Comparison of ENCODE assay signal across 25 cellular contexts in the genomic region with DNA sequence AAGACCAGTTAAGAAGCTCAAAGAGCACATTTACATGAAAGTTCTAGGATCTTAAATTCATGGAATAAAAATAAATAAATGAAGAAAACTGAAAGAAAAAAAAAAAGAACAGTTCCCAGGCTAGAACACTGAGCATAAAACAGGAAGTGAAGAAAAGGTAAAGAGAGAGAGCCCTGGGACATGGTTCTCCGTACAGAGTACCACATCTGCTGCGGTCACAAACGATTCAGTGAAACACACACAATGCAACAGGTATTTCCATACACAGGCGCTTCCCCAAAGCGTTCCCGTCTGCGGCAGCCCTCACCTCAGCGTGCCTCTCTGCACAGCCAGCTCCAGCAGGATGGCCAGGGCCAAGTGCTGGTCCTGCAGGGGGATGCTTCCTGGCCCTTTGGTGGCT. TPM values are rescaled to one million over a fixed set of nuclear protein-coding genes. Genes with fewer than 3 reads are reported as not detected.
DNase-seq lines count a peak whose midpoint lies in the region; ATAC-seq, FAIRE-seq and TF ChIP-seq lines count a peak whose summit lies in the region.
"Had no signal": no experiment of that assay in that cellular context is flagged by ENCODE, and none has a peak within 500 bp of the region (broad histone marks: within the 10 kb centered on the region; RNA-seq: fewer than 3 reads in every experiment).

No MANE protein-coding gene starts in this region.

- POLR2A ChIA-PET in GM12878 (lab: Charles Lee): no interaction called here

- no peak for TF ChIP-seq CTCF in GM23338 (conservative IDR thresholded peaks at IDR 0.05; ENCODE audit: low read depth in 2 of 2)
- no peak for TF ChIP-seq CTCF in GM12878 (IDR thresholded peaks at IDR 0.05 in 2 of 3, conservative IDR thresholded peaks at IDR 0.05 in 1 of 3; ENCODE audit: control insufficient read depth in 2 of 3, extremely low read depth in 1 of 3, insufficient read depth in 1 of 3, low read depth in 3 of 3, low read length in 3 of 3)
- no peak for TF ChIP-seq CTCF in nephron progenitor cell (IDR thresholded peaks at IDR 0.05)

- no peak for FAIRE-seq in GM12878 (lab: Jason Lieb, UNC)
- FAIRE-seq: A549, G401.6, GM18507 had no signal

- ATAC-seq in GM23338 (no peak), GM12878 (peak; percentile 70), Right ventricle myocardium superior (ENCODE audit: poor library complexity) (no peak), GM21381 (IDR thresholded peaks at IDR 0.05; ENCODE audit: unreplicated experiment) (no peak)
- ATAC-seq in stimulated activated naive CD8-positive, alpha-beta T cell treated with anti-CD3 and anti-CD28 coated beads, Interleukin-15, Interleukin-2, amounts not matched to agents 100 U/mL and 50 U/mL, for 24 hours: no peak
- ATAC-seq: A549, HCT116 had no signal

- H3K79me2 ChIP-seq in GM23338 (replicated peaks; ENCODE audit: insufficient read depth) (peaks cover 11% of the 10 kb centered on the region), Karpas-422 (ENCODE audit: low read length) (peaks cover 17% of the 10 kb centered on the region), GM12878 (ENCODE audit: control insufficient read depth, insufficient read depth, low read length) (no peaks in the 10 kb centered on the region)

- H3K27ac ChIP-seq in GM23338 (ENCODE audit: low read depth): no peak overlapping the region
- no peak overlapping the region for H3K27ac ChIP-seq in Karpas-422 (ENCODE audit: low read length)
- H3K27ac ChIP-seq in GM12878 (ENCODE audit: control insufficient read depth, insufficient read depth): no peak overlapping the region
- H3K27ac ChIP-seq: A549; BLaER1 treated with 17β-estradiol and CSF1 and Interleukin-3, amounts not matched to agents 10 nM and 100 nM; GM23248 had no signal

- no peaks in the 10 kb centered on the region for H3K9me2 ChIP-seq in GM23338 (ENCODE audit: insufficient read depth)
- no peaks in the 10 kb centered on the region for H3K9me2 ChIP-seq in Karpas-422 (replicated peaks; ENCODE audit: insufficient read depth, low read length)

- H3K4me3 Mint-ChIP-seq in GM23338: no peak overlapping the region
- no peak overlapping the region for H3K4me3 Mint-ChIP-seq in nephron progenitor cell
- H3K4me3 Mint-ChIP-seq: CD14-positive monocyte; CD4-positive, alpha-beta T cell; H9; HFFc6 had no signal

- H2AFZ ChIP-seq in GM23338 (no peak overlapping the region), Karpas-422 (ENCODE audit: low read length) (no peak overlapping the region), GM12878 (ENCODE audit: control insufficient read depth, low read depth, low read length) (no peak overlapping the region)
- H2AFZ ChIP-seq: GM23248 had no signal

- peak in 1 of 2 experiments; percentile 32; a peak in 1 of 4 replicates for TF ChIP-seq EP300 in GM12878 (IDR thresholded peaks at IDR 0.05; ENCODE audit: borderline replicate concordance in 1 of 2, control insufficient read depth in 1 of 2, low read depth in 2 of 2, low read length in 2 of 2)

- in situ Hi-C loops in GM12878 (cut with MboI): no loop called here

- peaks cover 16% of the 10 kb centered on the region; the same call in 1 of the 2 replicates for H3K36me3 ChIP-seq in GM23338 (ENCODE audit: insufficient read depth)
- peaks cover 3% of the 10 kb centered on the region for H3K36me3 ChIP-seq in Karpas-422 (ENCODE audit: insufficient read depth, low read length)
- peaks cover 8 to 22% of the 10 kb centered on the region in 2 experiments for H3K36me3 ChIP-seq in GM12878 (ENCODE audit: control insufficient read depth in 2 of 2, insufficient read depth in 2 of 2, low read length in 1 of 2)

- H3K4me1 Mint-ChIP-seq in GM23338 (peaks cover 16% of the 10 kb centered on the region; the same call in 2 of the 3 replicates), nephron progenitor cell (peaks cover 50% of the 10 kb centered on the region)
- H3K4me1 Mint-ChIP-seq: CD14-positive monocyte had no signal

- TF ChIP-seq POLR2A in GM12878 (IDR thresholded peaks at IDR 0.05; ENCODE audit: low read depth, low read length) (no peak), erythroblast (IDR thresholded peaks at IDR 0.05; ENCODE audit: low read length) (no peak)

- BruUV-seq in GM12878 (replicated peaks; lab: Mats Ljungman, UMichigan): no TSS peak

- whole genome bisulfite sequencing in GM12878 (ENCODE audit: insufficient coverage, insufficient replicate concordance, low lambda C conversion rate, missing lambda C conversion rate): 90% methylated on average over 8 of the region's 8 CpGs

- H3K27me3 Mint-ChIP-seq in GM23338 (ENCODE audit: insufficient read depth, low read depth, poor library complexity) (peaks cover 6% of the 10 kb centered on the region), nephron progenitor cell (ENCODE audit: low read depth, poor library complexity) (no peaks in the 10 kb centered on the region)
- H3K27me3 Mint-ChIP-seq: CD4-positive, alpha-beta T cell had no signal

- H3K9me3 Mint-ChIP-seq in GM23338: no peaks in the 10 kb centered on the region
- no peaks in the 10 kb centered on the region for H3K9me3 Mint-ChIP-seq in nephron progenitor cell
- H3K9me3 Mint-ChIP-seq: CD4-positive, alpha-beta T cell; H9; HFFc6 had no signal

- RAD21 ChIA-PET in GM12878 (lab: Charles Lee; ENCODE audit: unreplicated experiment): no interaction called here

- CTCF ChIA-PET in GM12878 (lab: Yijun Ruan, JAX): no interaction called here

- no peak for DNase-seq in GM23338 (ENCODE audit: low spot score)
- DNase-seq in Karpas-422: peak; percentile 23
- DNase-seq in GM12878 (ENCODE audit: low read depth, low spot score): no peak
- no peak for DNase-seq in nephron progenitor cell
- no peak for DNase-seq in stimulated activated naive CD8-positive, alpha-beta T cell treated with anti-CD3 and anti-CD28 coated beads, Interleukin-15, Interleukin-2, amounts not matched to agents 100 U/mL and 50 U/mL, for 24 hours
- no peak for DNase-seq in Right ventricle myocardium superior
- no peak for DNase-seq in erythroblast (lab: John Stamatoyannopoulos, UW)
- DNase-seq: 8988T; ACHN; AML-193; BE2C; Calu3; CD4-positive, alpha-beta T cell; COR-L47; DND-41; GM23248; H9; HFFc6 had no signal

- H3K4me3 ChIP-seq in GM23338 (no peak overlapping the region), Karpas-422 (ENCODE audit: low read length) (no peak overlapping the region), GM12878 (no peak overlapping the region)
- H3K4me3 ChIP-seq: A549; BLaER1 treated with 17β-estradiol and CSF1 and Interleukin-3, amounts not matched to agents 10 nM and 100 nM; GM23248 had no signal

- intact Hi-C loops in GM12878 (cut with micrococcal nuclease; ENCODE audit: unreplicated experiment): no loop called here
- intact Hi-C loops in Right ventricle myocardium superior (cut with DNase I): no loop called here

- H3K9ac ChIP-seq in Karpas-422 (ENCODE audit: low read length): no peak overlapping the region
- H3K9ac ChIP-seq in GM12878 (ENCODE audit: control insufficient read depth, insufficient read depth, low read length): no peak overlapping the region
- H3K9ac ChIP-seq: GM23248 had no signal

- H3K4me2 ChIP-seq in GM23338: no peak overlapping the region
- H3K4me2 ChIP-seq in Karpas-422 (ENCODE audit: low read depth, low read length, poor library complexity, severe bottlenecking): no peak overlapping the region
- H3K4me2 ChIP-seq in GM12878 (ENCODE audit: control insufficient read depth, insufficient read depth): no peak overlapping the region
- H3K4me2 ChIP-seq: A549; BLaER1 treated with 17β-estradiol and CSF1 and Interleukin-3, amounts not matched to agents 10 nM and 100 nM had no signal

- H3K9me3 ChIP-seq in Karpas-422 (ENCODE audit: low read length) (no peaks in the 10 kb centered on the region), GM12878 (replicated peaks; ENCODE audit: control insufficient read depth, insufficient read depth, low read length) (no peaks in the 10 kb centered on the region)
- H3K9me3 ChIP-seq: A549; BE2C; BLaER1 treated with 17β-estradiol and CSF1 and Interleukin-3, amounts not matched to agents 10 nM and 100 nM had no signal

- no peak for TF ChIP-seq RAD21 in GM12878 (IDR thresholded peaks at IDR 0.05; ENCODE audit: insufficient read depth, low read depth, low read length)

- no peaks in the 10 kb centered on the region for H3F3A ChIP-seq in GM23338 (replicated peaks; ENCODE audit: low read depth)

- H3K36me3 Mint-ChIP-seq in GM23338 (ENCODE audit: low read depth) (peaks cover 69% of the 10 kb centered on the region), nephron progenitor cell (ENCODE audit: low read depth) (peaks cover 53% of the 10 kb centered on the region)

- SMC1A ChIA-PET in GM12878 (lab: Charles Lee; ENCODE audit: uncharacterized antibody, unreplicated experiment): no interaction called here

- H3K27me3 ChIP-seq in GM23338 (ENCODE audit: insufficient read depth) (no peaks in the 10 kb centered on the region), Karpas-422 (ENCODE audit: low read length) (no peaks in the 10 kb centered on the region), GM12878 (replicated peaks in 1 of 2; ENCODE audit: control insufficient read depth in 2 of 2, insufficient read depth in 2 of 2, low read length in 1 of 2) (no peaks in the 10 kb centered on the region)
- H3K27me3 ChIP-seq: BE2C; BLaER1 treated with 17β-estradiol and CSF1 and Interleukin-3, amounts not matched to agents 10 nM and 100 nM had no signal

- H3K4me1 ChIP-seq in GM23338 (ENCODE audit: insufficient read depth) (no peaks in the 10 kb centered on the region), Karpas-422 (ENCODE audit: low read length) (no peaks in the 10 kb centered on the region), GM12878 (ENCODE audit: control insufficient read depth, insufficient read depth, low read length) (no peaks in the 10 kb centered on the region)
- H3K4me1 ChIP-seq: A549, BE2C had no signal

- peaks cover 3% of the 10 kb centered on the region; the same call in 1 of the 2 replicates for H4K20me1 ChIP-seq in GM23338 (replicated peaks; ENCODE audit: insufficient read depth)
- no peaks in the 10 kb centered on the region for H4K20me1 ChIP-seq in Karpas-422 (ENCODE audit: insufficient read depth, low read depth, low read length)
- no peaks in the 10 kb centered on the region for H4K20me1 ChIP-seq in GM12878 (ENCODE audit: control insufficient read depth, insufficient read depth)

- H3K27ac Mint-ChIP-seq in GM23338 (no peak overlapping the region), nephron progenitor cell (peak overlapping the region; percentile 11)
- H3K27ac Mint-ChIP-seq: CD14-positive monocyte; CD4-positive, alpha-beta T cell; HFFc6 had no signal

RNA-seq across cellular contexts. Expression of a gene that starts 49.4 kb away (rescaled TPM):
- total RNA-seq in GM23338 (2014; rRNA removed; shearing (Covaris generic)): 73.4 and 80.7 TPM in 2 replicates
- polyA plus RNA-seq in GM23338 (2016; fragmentation: Nextera tagmentation; extraction: Ambion mirVana) (71.3 and 74.7 TPM in 2 replicates), GM12878 (2011; rRNA removed) (8.7 and 12.8 TPM in 2 replicates), GM12878 (2014; fragmentation: Illumina TruSeq; extraction: Trizol) (21.2 and 35.7 TPM in 2 replicates), GM12878 (2014; fragmentation: Nextera tagmentation; extraction: Ambion mirVana) (1 to 10 TPM; 6.1 to 8.0 TPM), GM12878 (2014; rRNA removed) (23.7 and 27.1 TPM in 2 replicates), GM12878 (2016; fragmentation: Nextera tagmentation; extraction: Ambion mirVana) (10 to 100 TPM; 24.3 to 31.2 TPM)
- 47.4 and 58.7 TPM in 2 replicates for total RNA-seq in Karpas-422 (2014; rRNA removed; shearing (Covaris generic); ENCODE audit: low replicate concordance)
- 119 and 124 TPM in 2 replicates for total RNA-seq in GM12878 (2013; cell fraction: nucleolus; rRNA removed)
- total RNA-seq in GM12878 (2014; rRNA removed) (28.2 and 29.8 TPM in 2 replicates), GM12878 (2014; rRNA removed; fragmentation: Illumina TruSeq; extraction: Trizol) (18.5 and 19.7 TPM in 2 replicates), GM12878 (2021) (39.0 and 39.8 TPM in 2 replicates), Right ventricle myocardium superior (42.1 TPM)
- polyA plus RNA-seq in GM12878 (2011; ENCODE audit: low read depth): 10.7 TPM
- 17.1 and 21.9 TPM in 2 replicates for polyA plus RNA-seq in GM12878 (2011; cell fraction: cytosol; rRNA removed)
- 54.6 and 71.7 TPM in 2 replicates for polyA plus RNA-seq in GM12878 (2011; cell fraction: nucleus; rRNA removed)
- polyA plus RNA-seq in GM12878 (2012): 19.3 and 20.3 TPM in 2 replicates
- polyA minus RNA-seq in GM12878 (2011; rRNA and poly(A)+ RNA removed): 21.5 and 38.2 TPM in 2 replicates
- polyA minus RNA-seq in GM12878 (2011; cell fraction: cytosol; rRNA and poly(A)+ RNA removed): 15.4 and 16.6 TPM in 2 replicates
- 30.1 and 59.3 TPM in 2 replicates for polyA minus RNA-seq in GM12878 (2011; cell fraction: nucleus; rRNA and poly(A)+ RNA removed)
